Comparison of ENCODE assay signal across 19 cellular contexts in the genomic region with DNA sequence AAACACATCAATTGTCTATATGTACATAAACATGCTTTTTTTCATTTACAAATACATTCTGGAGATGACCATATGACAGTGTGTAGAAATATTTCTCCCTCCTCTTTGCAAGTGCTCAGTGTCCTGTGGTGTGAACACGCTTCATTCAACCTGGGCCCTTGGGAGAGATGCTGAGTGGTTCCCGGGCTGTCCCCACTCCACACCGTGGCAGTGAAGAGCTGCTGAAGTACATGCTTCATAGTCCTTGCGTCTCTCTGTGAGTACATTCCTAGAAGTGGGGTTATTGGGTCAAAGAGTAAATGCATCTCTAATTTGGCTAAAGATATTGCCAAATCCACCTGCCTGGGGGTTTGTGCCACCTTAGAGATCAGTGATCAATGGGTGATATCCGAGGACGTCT. TPM values are rescaled to one million over a fixed set of nuclear protein-coding genes. Genes with fewer than 3 reads are reported as not detected.
DNase-seq lines count a peak whose midpoint lies in the region; ATAC-seq and TF ChIP-seq lines count a peak whose summit lies in the region.
"Had no signal": no experiment of that assay in that cellular context is flagged by ENCODE, and none has a peak within 500 bp of the region (broad histone marks: within the 10 kb centered on the region; RNA-seq: fewer than 3 reads in every experiment).

No MANE protein-coding gene starts in this region.

- no peaks in the 10 kb centered on the region for H3K27me3 Mint-ChIP-seq in T-helper 1 cell treated with Interleukin-12 subunit alpha and Interleukin-12 subunit beta and Interleukin-4 antibody, amounts not matched to agents 30 μg/mL and 1 μg/mL, for 36 hours (ENCODE audit: low read depth)
- no peaks in the 10 kb centered on the region for H3K27me3 Mint-ChIP-seq in natural killer cell treated with Interleukin-12 subunit alpha and Interleukin-12 subunit beta and Interleukin-15 and Interleukin-18, amount 100 ng/mL, for 72 hours
- H3K27me3 Mint-ChIP-seq in natural killer cell (ENCODE audit: low read depth in 2 of 2) = no peaks in the 10 kb centered on the region

- H3K4me1 ChIP-seq in lower lobe of right lung (peaks cover 22% of the 10 kb centered on the region), GM23248 (ENCODE audit: insufficient read depth) (no peaks in the 10 kb centered on the region)

- peak overlapping the region; percentile 46 for H3K27ac Mint-ChIP-seq in T-helper 1 cell treated with Interleukin-12 subunit alpha and Interleukin-12 subunit beta and Interleukin-4 antibody, amounts not matched to agents 30 μg/mL and 1 μg/mL, for 36 hours
- peak overlapping the region; percentile 74 to 93 for H3K27ac Mint-ChIP-seq in natural killer cell treated with Interleukin-12 subunit alpha and Interleukin-12 subunit beta and Interleukin-15 and Interleukin-18, amount 100 ng/mL, for 72 hours
- peak overlapping the region in 1 of 2 donors; percentile 72 for H3K27ac Mint-ChIP-seq in natural killer cell
- H3K27ac Mint-ChIP-seq: GM23338 had no signal

- H3K27ac ChIP-seq in lower lobe of right lung (no peak overlapping the region), GM23248 (no peak overlapping the region)
- H3K27ac ChIP-seq: 22Rv1, BLaER1 had no signal

- peaks cover 45% of the 10 kb centered on the region for H3K4me1 Mint-ChIP-seq in T-helper 1 cell treated with Interleukin-12 subunit alpha and Interleukin-12 subunit beta and Interleukin-4 antibody, amounts not matched to agents 30 μg/mL and 1 μg/mL, for 36 hours (ENCODE audit: low read depth)
- H3K4me1 Mint-ChIP-seq in natural killer cell treated with Interleukin-12 subunit alpha and Interleukin-12 subunit beta and Interleukin-15 and Interleukin-18, amount 100 ng/mL, for 72 hours (ENCODE audit: low read depth in 2 of 2) = peaks cover 38 to 53% of the 10 kb centered on the region in 2 donors
- H3K4me1 Mint-ChIP-seq in natural killer cell = peaks cover 22 to 38% of the 10 kb centered on the region in 2 donors

- no peaks in the 10 kb centered on the region for H3K79me2 ChIP-seq in GM23248 (ENCODE audit: insufficient read depth)

- H3K9me2 ChIP-seq in GM23248 (ENCODE audit: insufficient read depth) = no peaks in the 10 kb centered on the region

- intact Hi-C loops in natural killer cell (cut with micrococcal nuclease) = no loop called here
- intact Hi-C loops in lower lobe of right lung (cut with DNase I) = no loop called here

- WGBS in GM23248 (ENCODE audit: low coverage in 1 of 2, low lambda C conversion rate in 2 of 2, missing lambda C conversion rate in 2 of 2), 2 experiments = 73 to 78% methylated on average over 6 of the region's 6 CpGs

- no peak overlapping the region for H2AFZ ChIP-seq in GM23248
- H2AFZ ChIP-seq: GM23338 had no signal

- no peak for ATAC-seq in natural killer cell treated with Interleukin-12 subunit alpha and Interleukin-12 subunit beta and Interleukin-15 and Interleukin-18, amount 100 ng/mL, for 72 hours
- ATAC-seq in natural killer cell (no peak), lower lobe of right lung (peak; percentile 68 to 87)
- ATAC-seq: GM23338 had no signal

- DNase-seq in T-helper 1 cell = no peak
- DNase-seq in natural killer cell treated with Interleukin-12 subunit alpha and Interleukin-12 subunit beta and Interleukin-15 and Interleukin-18, amount 100 ng/mL, for 72 hours (ENCODE audit: low spot score) = no peak
- no peak for DNase-seq in natural killer cell
- peak; percentile 51 for DNase-seq in lower lobe of right lung
- no peak for DNase-seq in GM23248
- no peak for DNase-seq in AML-193 (lab: John Stamatoyannopoulos, UW)
- DNase-seq in DMS53 (lab: John Stamatoyannopoulos, UW) = no peak
- DNase-seq: NCI-H1105 treated with DMSO at 0.1 percent for 48 hours; NCI-H1694 treated with DMSO at 0.1 percent for 48 hours; NCI-H2171; NCI-H446; NCI-H69; NK-92 treated with Interleukin-12 subunit alpha and Interleukin-12 subunit beta, amount 100 ng/mL, for 24 hours; OCI-M1; RPMI8226 had no signal

- peaks cover 23% of the 10 kb centered on the region for H3K9me3 Mint-ChIP-seq in T-helper 1 cell treated with Interleukin-12 subunit alpha and Interleukin-12 subunit beta and Interleukin-4 antibody, amounts not matched to agents 30 μg/mL and 1 μg/mL, for 36 hours
- H3K9me3 Mint-ChIP-seq in natural killer cell treated with Interleukin-12 subunit alpha and Interleukin-12 subunit beta and Interleukin-15 and Interleukin-18, amount 100 ng/mL, for 72 hours = peaks cover 3% of the 10 kb centered on the region
- no peaks in the 10 kb centered on the region for H3K9me3 Mint-ChIP-seq in natural killer cell

- in situ Hi-C loops in GM23248 (cut with MboI) = no loop called here

- no peak overlapping the region for H3K9ac ChIP-seq in GM23248
- H3K9ac ChIP-seq: BLaER1 had no signal

- H4K20me1 ChIP-seq in GM23248 (ENCODE audit: insufficient read depth) = no peaks in the 10 kb centered on the region

- no peak overlapping the region for H3K4me2 ChIP-seq in GM23248 (ENCODE audit: unreplicated experiment)
- H3K4me2 ChIP-seq: BLaER1, GM23338 had no signal

- no peaks in the 10 kb centered on the region for H3K27me3 ChIP-seq in lower lobe of right lung (ENCODE audit: low read depth)
- H3K27me3 ChIP-seq in GM23248 (replicated peaks; ENCODE audit: insufficient read depth) = no peaks in the 10 kb centered on the region
- H3K27me3 ChIP-seq: BLaER1 had no signal

- H3K4me3 ChIP-seq in lower lobe of right lung (no peak overlapping the region), GM23248 (no peak overlapping the region)
- H3K4me3 ChIP-seq: BLaER1, GM23338 had no signal

- no peak overlapping the region for H3K4me3 Mint-ChIP-seq in T-helper 1 cell treated with Interleukin-12 subunit alpha and Interleukin-12 subunit beta and Interleukin-4 antibody, amounts not matched to agents 30 μg/mL and 1 μg/mL, for 36 hours
- H3K4me3 Mint-ChIP-seq in natural killer cell treated with Interleukin-12 subunit alpha and Interleukin-12 subunit beta and Interleukin-15 and Interleukin-18, amount 100 ng/mL, for 72 hours = peak overlapping the region; percentile 27
- H3K4me3 Mint-ChIP-seq in natural killer cell = no peak overlapping the region
- H3K4me3 Mint-ChIP-seq: GM23338 had no signal

- H3K36me3 ChIP-seq in lower lobe of right lung (no peaks in the 10 kb centered on the region), GM23248 (ENCODE audit: low read depth) (no peaks in the 10 kb centered on the region; the same call in 1 of the 2 replicates)

- no peaks in the 10 kb centered on the region for H3K9me3 ChIP-seq in lower lobe of right lung
- H3K9me3 ChIP-seq in GM23248 (ENCODE audit: low read depth) = no peaks in the 10 kb centered on the region

- TF ChIP-seq CTCF in natural killer cell (IDR thresholded peaks at IDR 0.05) (no peak), lower lobe of right lung (IDR thresholded peaks at IDR 0.05) (no peak)

- H3F3A ChIP-seq in GM23248 (ENCODE audit: insufficient read depth) = no peaks in the 10 kb centered on the region

- H3K36me3 Mint-ChIP-seq in T-helper 1 cell treated with Interleukin-12 subunit alpha and Interleukin-12 subunit beta and Interleukin-4 antibody, amounts not matched to agents 30 μg/mL and 1 μg/mL, for 36 hours (ENCODE audit: low read depth) = peaks cover 29% of the 10 kb centered on the region
- no peaks in the 10 kb centered on the region for H3K36me3 Mint-ChIP-seq in natural killer cell treated with Interleukin-12 subunit alpha and Interleukin-12 subunit beta and Interleukin-15 and Interleukin-18, amount 100 ng/mL, for 72 hours
- no peaks in the 10 kb centered on the region for H3K36me3 Mint-ChIP-seq in natural killer cell

RNA-seq across cellular contexts. Expression of gene GPR35, which starts 6.5 kb away (rescaled TPM):
- 1 to 10 TPM; 5.9 to 7.6 TPM for total RNA-seq in natural killer cell treated with Interleukin-12 subunit alpha and Interleukin-12 subunit beta and Interleukin-15 and Interleukin-18, amount 100 ng/mL, for 72 hours
- total RNA-seq in natural killer cell (10 to 100 TPM; 10.6 to 19.7 (median 15.7) TPM), lower lobe of right lung (4.7 TPM)
- 0.25 TPM in 1 of 2 replicates, not detected in the other for total RNA-seq in GM23248 (2014; rRNA removed; shearing (Covaris generic))
- polyA plus RNA-seq in GM23248 (2016; fragmentation: Nextera tagmentation; extraction: Ambion mirVana) = 0.14 and 0.27 TPM in 2 replicates
- total RNA-seq: GM23338 had no signal
- polyA plus RNA-seq: GM23338 had no signal

RNA-seq across cellular contexts. Expression of gene CAPN10, which starts 32.2 kb away (rescaled TPM):
- 10 to 100 TPM; 50.4 to 73.9 TPM for total RNA-seq in natural killer cell treated with Interleukin-12 subunit alpha and Interleukin-12 subunit beta and Interleukin-15 and Interleukin-18, amount 100 ng/mL, for 72 hours
- total RNA-seq in natural killer cell (10 to 100 TPM; 69.3 to 95.1 (median 91.0) TPM), lower lobe of right lung (37.2 TPM)
- total RNA-seq in GM23248 (2014; rRNA removed; shearing (Covaris generic)) = 13.3 and 29.5 TPM in 2 replicates
- 10.0 and 11.5 TPM in 2 replicates for polyA plus RNA-seq in GM23248 (2016; fragmentation: Nextera tagmentation; extraction: Ambion mirVana)

RNA-seq across cellular contexts. Expression of gene RNPEPL1, which starts 50.5 kb away (rescaled TPM):
- 10 to 100 TPM; 60.9 to 67.6 TPM for total RNA-seq in natural killer cell treated with Interleukin-12 subunit alpha and Interleukin-12 subunit beta and Interleukin-15 and Interleukin-18, amount 100 ng/mL, for 72 hours
- total RNA-seq in natural killer cell = 100 to 1,000 TPM; 145 to 167 (median 164) TPM
- total RNA-seq in lower lobe of right lung = 102 TPM
- total RNA-seq in GM23248 (2014; rRNA removed; shearing (Covaris generic)) = 20.2 and 23.0 TPM in 2 replicates
- 11.1 and 11.2 TPM in 2 replicates for polyA plus RNA-seq in GM23248 (2016; fragmentation: Nextera tagmentation; extraction: Ambion mirVana)

RNA-seq across cellular contexts. Expression of gene DUSP28, which starts 58.6 kb away (rescaled TPM):
- 1 to 10 TPM; 6.1 to 6.3 TPM for total RNA-seq in natural killer cell treated with Interleukin-12 subunit alpha and Interleukin-12 subunit beta and Interleukin-15 and Interleukin-18, amount 100 ng/mL, for 72 hours
- total RNA-seq in natural killer cell = 10 to 100 TPM; 13.5 to 25.2 (median 18.5) TPM
- 5.7 TPM for total RNA-seq in lower lobe of right lung
- total RNA-seq in GM23248 (2014; rRNA removed; shearing (Covaris generic)) = 1.5 and 3.2 TPM in 2 replicates
- 4.9 and 5.8 TPM in 2 replicates for polyA plus RNA-seq in GM23248 (2016; fragmentation: Nextera tagmentation; extraction: Ambion mirVana)

Comparison
In these comparisons a context has a peak if more than half of its experiments do, and no peak if none do; other contexts are left out.
1. ATAC-seq: peak in lower lobe of right lung (2 of 2); none in natural killer cell treated with Interleukin-12 subunit alpha and Interleukin-12 subunit beta and Interleukin-15 and Interleukin-18, amount 100 ng/mL, for 72 hours (0 of 2) and natural killer cell (0 of 3).